Comparison of ENCODE assay signal across 9 cellular contexts in genomic region chr17:40315678-40316570, GRCh38. TPM values are rescaled to one million over a fixed set of nuclear protein-coding genes. Genes with fewer than 3 reads are reported as not detected.
DNase-seq lines count a peak whose midpoint lies in the region; ATAC-seq, FAIRE-seq and TF ChIP-seq lines count a peak whose summit lies in the region.
"Had no signal": no experiment of that assay in that cellular context is flagged by ENCODE, and none has a peak within 500 bp of the region (broad histone marks: within the 10 kb centered on the region; RNA-seq: fewer than 3 reads in every experiment).

No MANE protein-coding gene starts in this region.

- CTCF ChIA-PET in activated CD8-positive, alpha-beta T cell treated with anti-CD3 and anti-CD28 coated beads for 36 hours (lab: Charles Lee) = interaction anchor here (0.8 to 42.0 kb wide), 6 partner anchors 8 to 35 kb away, joined by 3 to 780 read pairs (median 8); no protein-coding TSS in a partner anchor

- WGBS in right lobe of liver (ENCODE audit: insufficient coverage, low coverage, low lambda C conversion rate, missing lambda C conversion rate) = 49% methylated on average over 6 of the region's 9 CpGs
- WGBS in transverse colon (ENCODE audit: low coverage in 1 of 2), 2 donors = 60% methylated on average over 9 of the region's 9 CpGs; no CpG with 5 or more reads in 1 of the 2 donors

- no peaks in the 10 kb centered on the region for H3K27me3 ChIP-seq in right lobe of liver
- H3K27me3 ChIP-seq in transverse colon = no peaks in the 10 kb centered on the region

- peaks cover 6% of the 10 kb centered on the region for H3K36me3 Mint-ChIP-seq in activated CD8-positive, alpha-beta T cell treated with anti-CD3 and anti-CD28 coated beads for 36 hours (ENCODE audit: low read depth)

- no peak for TF ChIP-seq EP300 in transverse colon (IDR thresholded peaks at IDR 0.05; ENCODE audit: low read depth)

- peak overlapping the region in 1 of 3 donors; percentile 93 for H3K4me3 ChIP-seq in right lobe of liver
- peak overlapping the region in 1 of 4 donors; percentile 85 for H3K4me3 ChIP-seq in transverse colon

- TF ChIP-seq POLR2A in right lobe of liver (IDR thresholded peaks at IDR 0.05) (no peak), transverse colon (IDR thresholded peaks at IDR 0.05) (no peak), H54 (IDR thresholded peaks at IDR 0.05; ENCODE audit: low read depth, low read length) (no peak)

- H3K9me3 ChIP-seq in right lobe of liver (no peaks in the 10 kb centered on the region), transverse colon (no peaks in the 10 kb centered on the region)

- no peak overlapping the region for H3K4me3 Mint-ChIP-seq in activated CD8-positive, alpha-beta T cell treated with anti-CD3 and anti-CD28 coated beads for 36 hours

- no peaks in the 10 kb centered on the region for H3K9me3 Mint-ChIP-seq in activated CD8-positive, alpha-beta T cell treated with anti-CD3 and anti-CD28 coated beads for 36 hours

- DNase-seq in activated effector memory CD4-positive, alpha-beta T cell treated with anti-CD3 and anti-CD28 coated beads, Interleukin-2, amount 50 U/mL, for 16 hours = peak; percentile 63
- no peak for DNase-seq in activated effector memory CD4-positive, alpha-beta T cell treated with Interleukin-2 at 50 U/mL for 16 hours
- peak; percentile 33 for DNase-seq in activated CD8-positive, alpha-beta T cell treated with anti-CD3 and anti-CD28 coated beads for 36 hours
- DNase-seq in right lobe of liver = peak in 2 of 3 donors; percentile 19 to 50
- DNase-seq in transverse colon = no peak
- no peak for DNase-seq in 8988T
- no peak for DNase-seq in H54 (ENCODE audit: insufficient read length, low spot score)
- DNase-seq: activated CD4-positive, alpha-beta T cell treated with anti-CD3 and anti-CD28 coated beads for 1 hour had no signal

- no peak overlapping the region for H3K27ac Mint-ChIP-seq in activated CD8-positive, alpha-beta T cell treated with anti-CD3 and anti-CD28 coated beads for 36 hours

- FAIRE-seq in H54 (lab: Jason Lieb, UNC) = no peak

- H3K36me3 ChIP-seq in right lobe of liver = no peaks in the 10 kb centered on the region
- no peaks in the 10 kb centered on the region for H3K36me3 ChIP-seq in transverse colon

- no peak for TF ChIP-seq CTCF in activated CD8-positive, alpha-beta T cell treated with anti-CD3 and anti-CD28 coated beads for 36 hours (IDR thresholded peaks at IDR 0.05)
- no peak for TF ChIP-seq CTCF in right lobe of liver (IDR thresholded peaks at IDR 0.05)
- no peak for TF ChIP-seq CTCF in transverse colon (IDR thresholded peaks at IDR 0.05)

- H3K4me1 ChIP-seq in right lobe of liver = peaks cover 0 to 78% (median 40%) of the 10 kb centered on the region in 4 donors
- H3K4me1 ChIP-seq in transverse colon = peaks cover 72 to 89% (median 78%) of the 10 kb centered on the region in 4 donors

- no peaks in the 10 kb centered on the region for H3K27me3 Mint-ChIP-seq in activated CD8-positive, alpha-beta T cell treated with anti-CD3 and anti-CD28 coated beads for 36 hours

- peak overlapping the region in 2 of 3 donors; percentile 88 to 94 for H3K27ac ChIP-seq in right lobe of liver
- H3K27ac ChIP-seq in transverse colon = peak overlapping the region; percentile 91 to 96 (median 92)

- POLR2A ChIA-PET in activated CD8-positive, alpha-beta T cell treated with anti-CD3 and anti-CD28 coated beads for 36 hours (lab: Charles Lee) = interaction anchor here (0.7 to 4.1 kb wide), 9 partner anchors 9 to 183 kb away, joined by 3 to 22 read pairs (median 4); partner anchors contain the start of gene CDC6

- intact Hi-C loops in activated CD8-positive, alpha-beta T cell treated with anti-CD3 and anti-CD28 coated beads for 36 hours (cut with micrococcal nuclease) = no loop called here
- intact Hi-C loops in right lobe of liver (cut with DNase I) (no loop called here), transverse colon (cut with DNase I; ENCODE audit: low total_unique reads) (no loop called here)

- peaks cover 71% of the 10 kb centered on the region for H3K4me1 Mint-ChIP-seq in activated CD8-positive, alpha-beta T cell treated with anti-CD3 and anti-CD28 coated beads for 36 hours (ENCODE audit: low read depth)

- ATAC-seq in activated CD8-positive, alpha-beta T cell treated with anti-CD3 and anti-CD28 coated beads for 36 hours = no peak
- ATAC-seq in right lobe of liver (no peak), HG03354 (IDR thresholded peaks at IDR 0.05; ENCODE audit: poor library complexity, severe bottlenecking, unreplicated experiment) (no peak)

- in situ Hi-C loops in transverse colon (cut with MboI; ENCODE audit: low pct_ligation_motif_present in 1 of 4, low pct_unique_long_range_greater_than_20kb in 1 of 4, low sequenced_read_pairs in 3 of 4) = no loop called here

RNA-seq across cellular contexts. Expression of gene RARA, which starts 6.9 kb away (rescaled TPM):
- 10 to 100 TPM; 34.7 to 36.2 TPM for total RNA-seq in activated CD8-positive, alpha-beta T cell treated with anti-CD3 and anti-CD28 coated beads for 36 hours
- total RNA-seq in right lobe of liver (10 to 100 TPM; 17.7 to 41.9 (median 22.9) TPM), transverse colon (100 to 1,000 TPM in 1 of 4 donors, 10 to 100 TPM in 3; 23.5 to 110 (median 49.1) TPM)

RNA-seq across cellular contexts. Expression of gene CDC6, which starts 28.2 kb away (rescaled TPM):
- total RNA-seq in activated CD8-positive, alpha-beta T cell treated with anti-CD3 and anti-CD28 coated beads for 36 hours = 100 to 1,000 TPM; 110 to 118 TPM
- 1 to 10 TPM in 5 of 6 experiments, under 1 TPM in 1; 0.42 to 9.1 (median 3.1) TPM for total RNA-seq in right lobe of liver
- 1 to 10 TPM in 3 of 4 donors, not detected in 1; 1.6 to 3.2 (median 2.4) TPM for total RNA-seq in transverse colon

RNA-seq across cellular contexts. Expression of gene GJD3, which starts 48.6 kb away (rescaled TPM):
- total RNA-seq in activated CD8-positive, alpha-beta T cell treated with anti-CD3 and anti-CD28 coated beads for 36 hours = not detected
- total RNA-seq in right lobe of liver (under 1 TPM in 5 of 6 experiments, not detected in 1; 0.22 to 0.78 (median 0.37) TPM), transverse colon (not detected)

Comparison
In these comparisons a context has a peak if more than half of its experiments do, and no peak if none do; other contexts are left out.
1. DNase-seq: peak in activated effector memory CD4-positive, alpha-beta T cell treated with anti-CD3 and anti-CD28 coated beads, Interleukin-2, amount 50 U/mL, for 16 hours (single experiment), activated CD8-positive, alpha-beta T cell treated with anti-CD3 and anti-CD28 coated beads for 36 hours (single experiment) and right lobe of liver (2 of 3); none in activated effector memory CD4-positive, alpha-beta T cell treated with Interleukin-2 at 50 U/mL for 16 hours (single experiment), transverse colon (single experiment), 8988T (single experiment) and H54 (single experiment).
2. RNA of gene CDC6, which starts 28.2 kb away (total RNA-seq): 110 to 118 TPM in activated CD8-positive, alpha-beta T cell treated with anti-CD3 and anti-CD28 coated beads for 36 hours; 0.42 to 9.1 TPM in right lobe of liver and 1.6 to 3.2 TPM in transverse colon; every median in the first group is over 10 times any median in the second.